8 cellular contexts compared by ENCODE assay signal in the genomic region with DNA sequence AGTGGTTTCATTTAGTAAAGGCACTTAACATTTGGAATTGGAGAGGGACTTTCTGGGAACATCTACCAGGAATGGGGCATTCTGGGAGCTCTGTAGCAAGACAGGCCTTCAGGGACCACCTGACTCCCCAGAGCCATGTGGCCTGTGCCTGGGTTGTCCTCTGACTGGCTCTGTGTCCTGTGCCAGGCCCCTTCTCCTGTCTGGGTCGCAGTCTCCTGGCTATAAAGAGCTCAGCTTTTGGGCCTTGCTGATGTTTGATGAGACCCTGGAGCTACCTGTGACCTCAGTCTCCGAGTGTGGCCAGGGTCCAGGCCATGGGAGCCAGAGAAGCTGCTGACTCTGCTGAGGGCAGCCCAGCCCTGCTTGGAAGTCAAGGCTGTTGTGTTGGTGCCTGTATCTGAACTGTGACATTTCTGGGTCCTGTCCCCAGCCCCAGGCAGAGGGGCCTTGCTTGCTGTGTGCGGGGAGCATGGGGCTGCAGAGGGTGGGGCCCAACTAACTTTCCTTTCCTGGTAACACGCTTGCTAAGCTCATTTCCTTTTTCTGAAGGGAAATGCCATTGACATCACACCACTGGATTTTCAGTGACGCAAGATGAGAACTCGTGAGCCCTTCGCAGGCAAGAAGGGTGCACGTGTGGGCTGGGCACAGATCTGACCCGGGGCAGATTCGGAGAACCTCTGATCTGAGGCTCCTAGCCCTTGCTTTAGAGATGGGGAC. TPM values are rescaled to one million over a fixed set of nuclear protein-coding genes. Genes with fewer than 3 reads are reported as not detected.
DNase-seq lines count a peak whose midpoint lies in the region; ATAC-seq and TF ChIP-seq lines count a peak whose summit lies in the region.

No MANE protein-coding gene starts in this region.

- BruUV-seq in Caco-2 (replicated peaks; lab: Mats Ljungman, UMichigan): no TSS peak

- CTCF ChIA-PET in Caco-2 (lab: Charles Lee): no interaction called here

- H3K4me1 Mint-ChIP-seq in stimulated activated naive CD8-positive, alpha-beta T cell treated with anti-CD3 and anti-CD28 coated beads, Interleukin-15, Interleukin-2, amounts not matched to agents 100 ng/mL and 50 ng/mL, for 24 hours (ENCODE audit: low read depth): peaks cover 72% of the 10 kb centered on the region
- peaks cover 5% of the 10 kb centered on the region for H3K4me1 Mint-ChIP-seq in Caco-2 (ENCODE audit: low read depth, unreplicated experiment)

- H3K27me3 ChIP-seq in adrenal gland (no peaks in the 10 kb centered on the region), layer of hippocampus (ENCODE audit: control insufficient read depth, insufficient read depth, low read length) (no peaks in the 10 kb centered on the region), Caco-2 (replicated peaks; ENCODE audit: control insufficient read depth, insufficient read depth, low read length) (no peaks in the 10 kb centered on the region)

- no peak for ATAC-seq in HG02981 (IDR thresholded peaks at IDR 0.05; ENCODE audit: unreplicated experiment)

- H3K36me3 ChIP-seq in adrenal gland (replicated peaks in 1 of 2) (no peaks in the 10 kb centered on the region), Caco-2 (ENCODE audit: control insufficient read depth, insufficient read depth, low read length) (no peaks in the 10 kb centered on the region)

- peak overlapping the region; percentile 90 for H3K27ac Mint-ChIP-seq in stimulated activated naive CD8-positive, alpha-beta T cell treated with anti-CD3 and anti-CD28 coated beads, Interleukin-15, Interleukin-2, amounts not matched to agents 100 ng/mL and 50 ng/mL, for 24 hours
- H3K27ac Mint-ChIP-seq in Caco-2 (ENCODE audit: unreplicated experiment): no peak overlapping the region

- no peak for TF ChIP-seq CTCF in adrenal gland (IDR thresholded peaks at IDR 0.05)
- no peak for TF ChIP-seq CTCF in Caco-2 (IDR thresholded peaks at IDR 0.05; ENCODE audit: insufficient read depth in 1 of 2, low read depth in 1 of 2, low read length in 1 of 2, severe bottlenecking in 1 of 2, unreplicated experiment in 1 of 2)

- intact Hi-C loops in adrenal gland (cut with DNase I) (no loop called here), Caco-2 (cut with micrococcal nuclease; ENCODE audit: unreplicated experiment) (no loop called here)

- POLR2A ChIA-PET in Caco-2 (lab: Charles Lee): no interaction called here

- peaks cover 5 to 21% of the 10 kb centered on the region in 2 donors for H3K4me1 ChIP-seq in adrenal gland (replicated peaks in 1 of 2)
- H3K4me1 ChIP-seq in Caco-2: peaks cover 10% of the 10 kb centered on the region

- WGBS in adrenal gland, 4 donors: 67 to 74% (median 72%) methylated on average over 9 to 10 of the region's 10 CpGs; no CpG with 5 or more reads in 1 of the 4 donors

- H3K27me3 Mint-ChIP-seq in stimulated activated naive CD8-positive, alpha-beta T cell treated with anti-CD3 and anti-CD28 coated beads, Interleukin-15, Interleukin-2, amounts not matched to agents 100 ng/mL and 50 ng/mL, for 24 hours: peaks cover 10% of the 10 kb centered on the region
- peaks cover 2% of the 10 kb centered on the region for H3K27me3 Mint-ChIP-seq in Caco-2 (ENCODE audit: insufficient read depth, unreplicated experiment)

- H3K36me3 Mint-ChIP-seq in stimulated activated naive CD8-positive, alpha-beta T cell treated with anti-CD3 and anti-CD28 coated beads, Interleukin-15, Interleukin-2, amounts not matched to agents 100 ng/mL and 50 ng/mL, for 24 hours (ENCODE audit: low read depth): peaks cover 19% of the 10 kb centered on the region
- no peaks in the 10 kb centered on the region for H3K36me3 Mint-ChIP-seq in Caco-2 (ENCODE audit: insufficient read depth, unreplicated experiment)

- H3K4me3 ChIP-seq in adrenal gland (no peak overlapping the region), Caco-2 (ENCODE audit: low read depth, low read length) (no peak overlapping the region)

- H3K4me3 Mint-ChIP-seq in stimulated activated naive CD8-positive, alpha-beta T cell treated with anti-CD3 and anti-CD28 coated beads, Interleukin-15, Interleukin-2, amounts not matched to agents 100 ng/mL and 50 ng/mL, for 24 hours: peak overlapping the region; percentile 78
- no peak overlapping the region for H3K4me3 Mint-ChIP-seq in Caco-2 (ENCODE audit: unreplicated experiment)

- H3K9me3 ChIP-seq in adrenal gland (replicated peaks in 1 of 3) (no peaks in the 10 kb centered on the region), Caco-2 (peaks cover 5% of the 10 kb centered on the region)

- H3K27ac ChIP-seq in adrenal gland (peak overlapping the region in 4 of 5 donors; percentile 54 to 89 (median 73)), layer of hippocampus (ENCODE audit: low read depth, low read length) (peak overlapping the region; percentile 78)

- TF ChIP-seq POLR2A in adrenal gland (IDR thresholded peaks at IDR 0.05): no peak

- peaks cover 8% of the 10 kb centered on the region for H3K9me3 Mint-ChIP-seq in stimulated activated naive CD8-positive, alpha-beta T cell treated with anti-CD3 and anti-CD28 coated beads, Interleukin-15, Interleukin-2, amounts not matched to agents 100 ng/mL and 50 ng/mL, for 24 hours
- H3K9me3 Mint-ChIP-seq in Caco-2 (ENCODE audit: unreplicated experiment): peaks cover 10% of the 10 kb centered on the region

- DNase-seq in NOMO-1 (lab: John Stamatoyannopoulos, UW; ENCODE audit: unreplicated experiment in 2 of 2): peak; percentile 76 to 86
- DNase-seq in adrenal gland: peak; percentile 49 to 80 (median 64)
- no peak for DNase-seq in Caco-2
- DNase-seq in T1000 (lab: John Stamatoyannopoulos, UW): no peak
- no peak for DNase-seq in NCI-H2196 treated with DMSO at 0.1 percent for 48 hours (lab: John Stamatoyannopoulos, UW; ENCODE audit: unreplicated experiment)

RNA-seq across cellular contexts. Expression of a gene that starts 41.3 kb away (rescaled TPM):
- total RNA-seq in adrenal gland (100 to 1,000 TPM in 3 of 8 donors, 10 to 100 TPM in 5; 67.8 to 153 (median 92.6) TPM), Caco-2 (2022) (0.27 and 0.84 TPM in 2 replicates)
- polyA plus RNA-seq in adrenal gland: 100 to 1,000 TPM in 2 of 3 donors, 10 to 100 TPM in 1; 63.7 to 389 (median 302) TPM

Comparison
In these comparisons a context has a peak if more than half of its experiments do, and no peak if none do; other contexts are left out.
1. DNase-seq: peak in NOMO-1 (2 of 2) and adrenal gland (7 of 7); none in Caco-2 (0 of 2), T1000 (single experiment) and NCI-H2196 treated with DMSO at 0.1 percent for 48 hours (single experiment).
2. RNA of a gene that starts 41.3 kb away (total RNA-seq): 67.8 to 153 TPM in adrenal gland; 0.27 to 0.84 TPM in Caco-2; every median in the first group is over 10 times any median in the second.